8 cellular contexts compared by ENCODE assay signal in the genomic region with DNA sequence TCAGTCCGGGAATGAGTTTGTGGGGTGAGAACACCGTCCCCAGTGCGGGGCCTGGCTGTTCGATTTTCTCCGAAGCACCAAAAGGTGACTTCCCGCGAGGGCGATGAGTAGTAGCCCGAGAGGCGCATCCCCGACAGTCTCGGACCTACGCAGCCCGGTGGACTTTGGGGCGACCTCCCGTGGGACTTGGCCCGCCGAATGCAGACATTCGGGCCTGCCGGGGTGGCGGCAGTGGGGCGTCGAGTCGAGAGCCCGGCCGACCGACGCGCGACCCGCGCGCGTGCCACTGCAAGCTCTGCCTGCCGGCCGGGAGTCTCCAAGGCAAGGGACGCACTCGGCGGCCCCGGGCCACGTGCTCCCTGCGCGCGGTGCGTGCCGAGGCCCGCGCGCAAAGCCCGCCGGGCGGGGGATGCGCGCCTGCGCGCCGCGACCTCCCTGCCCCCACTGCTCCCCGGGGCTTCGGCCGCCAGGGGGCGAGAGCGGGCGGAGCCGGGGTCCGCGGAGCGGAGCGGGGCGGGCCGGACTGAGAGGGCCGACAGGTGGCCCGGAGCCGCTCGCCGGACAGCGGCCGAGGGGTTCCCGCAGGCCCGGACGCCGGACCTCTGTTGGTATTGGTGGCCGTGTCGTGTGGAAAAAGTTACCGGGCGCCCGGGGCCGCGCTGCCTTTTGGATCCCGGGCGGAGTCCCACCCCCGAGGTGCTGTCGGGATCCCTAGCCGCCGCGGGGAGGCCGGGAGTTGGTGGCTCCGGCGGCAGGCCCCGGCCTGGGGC. TPM values are rescaled to one million over a fixed set of nuclear protein-coding genes. Genes with fewer than 3 reads are reported as not detected.
A peak's percentile ranks its signal among the peaks of the same experiment; 100 is the strongest.
DNase-seq lines count a peak whose midpoint lies in the region; ATAC-seq and TF ChIP-seq lines count a peak whose summit lies in the region.

No MANE protein-coding gene starts in this region.

- peak; percentile 83 for TF ChIP-seq CTCF in DND-41 (IDR thresholded peaks at IDR 0.05; ENCODE audit: borderline replicate concordance, extremely low read depth, low read length, poor library complexity, severe bottlenecking)
- TF ChIP-seq CTCF in WI38 (IDR thresholded peaks at IDR 0.05; ENCODE audit: low read depth, low read length) = peak; percentile 46; the same call in 1 of the 2 replicates
- TF ChIP-seq CTCF in cardiac fibroblast (IDR thresholded peaks at IDR 0.05; ENCODE audit: low read depth, low read length) = peak; percentile 39
- TF ChIP-seq CTCF in smooth muscle cell (IDR thresholded peaks at IDR 0.05; ENCODE audit: borderline replicate concordance, insufficient read depth, poor library complexity, severe bottlenecking) = peak; percentile 83

- H3K4me3 ChIP-seq in DND-41 (ENCODE audit: low read depth in 1 of 2, low read length in 2 of 2) (peak overlapping the region; percentile 81 to 87), GM23248 (peak overlapping the region; percentile 77), WI38 (ENCODE audit: low read depth, low read length) (peak overlapping the region; percentile 95), cardiac fibroblast (replicated peaks in 1 of 2; ENCODE audit: low read depth in 2 of 2, low read length in 2 of 2) (peak overlapping the region; percentile 76 to 78), smooth muscle cell (peak overlapping the region; percentile 98)

- DNase-seq in DND-41 (peak; percentile 81), GM23248 (peak; percentile 95), NCI-H1105 (lab: John Stamatoyannopoulos, UW) (peak; percentile 68), cardiac fibroblast (ENCODE audit: low read depth in 2 of 2) (peak; percentile 78 to 88), iris pigment epithelial cell (ENCODE audit: low read depth) (peak; percentile 84), smooth muscle cell (lab: John Stamatoyannopoulos, UW; ENCODE audit: unreplicated experiment) (peak; percentile 74)

- H3K9me2 ChIP-seq in GM23248 (ENCODE audit: insufficient read depth) = no peaks in the 10 kb centered on the region

- H3K36me3 ChIP-seq in DND-41 (ENCODE audit: insufficient read depth, low read length) (peaks cover 65% of the 10 kb centered on the region), GM23248 (ENCODE audit: low read depth) (no peaks in the 10 kb centered on the region), smooth muscle cell (ENCODE audit: low read depth) (no peaks in the 10 kb centered on the region)

- H3K9ac ChIP-seq in DND-41 (ENCODE audit: low read depth, low read length) = peak overlapping the region; percentile 100
- H3K9ac ChIP-seq in GM23248 = peak overlapping the region; percentile 98
- H3K9ac ChIP-seq in smooth muscle cell (ENCODE audit: low read depth) = peak overlapping the region; percentile 98

- in situ Hi-C loops in GM23248 (cut with MboI) = loop anchor here (10.0 kb wide), 1 partner anchor 95 kb away; no protein-coding TSS in a partner anchor

- ATAC-seq in DND-41 (ENCODE audit: insufficient read depth, low read depth) (peak; percentile 19), GM21515 (IDR thresholded peaks at IDR 0.05; ENCODE audit: unreplicated experiment) (no peak)

- H3K9me3 ChIP-seq in DND-41 (ENCODE audit: insufficient read depth, low read length, severe bottlenecking) (no peaks in the 10 kb centered on the region), GM23248 (ENCODE audit: low read depth) (no peaks in the 10 kb centered on the region), smooth muscle cell (replicated peaks; ENCODE audit: low read depth) (no peaks in the 10 kb centered on the region)

- H2AFZ ChIP-seq in DND-41 (ENCODE audit: low read depth, low read length) (no peak overlapping the region), GM23248 (peak overlapping the region; percentile 37; the same call in 1 of the 2 replicates), smooth muscle cell (ENCODE audit: low read depth) (no peak overlapping the region)

- H3K4me1 ChIP-seq in DND-41 (ENCODE audit: insufficient read depth, low read length) (peaks cover 32% of the 10 kb centered on the region), GM23248 (ENCODE audit: insufficient read depth) (peaks cover 14% of the 10 kb centered on the region), smooth muscle cell (ENCODE audit: low read depth) (peaks cover 12% of the 10 kb centered on the region)

- 1 to 2% methylated on average over 72 to 87 of the region's 100 CpGs for WGBS in GM23248 (ENCODE audit: low coverage in 1 of 2, low lambda C conversion rate in 2 of 2, missing lambda C conversion rate in 2 of 2), 2 experiments
- 2% methylated on average over 73 of the region's 100 CpGs for WGBS in smooth muscle cell (ENCODE audit: low lambda C conversion rate)

- H4K20me1 ChIP-seq in DND-41 (ENCODE audit: insufficient read depth, low read length) = peaks cover 59% of the 10 kb centered on the region
- H4K20me1 ChIP-seq in GM23248 (ENCODE audit: insufficient read depth) = no peaks in the 10 kb centered on the region
- peaks cover 67% of the 10 kb centered on the region for H4K20me1 ChIP-seq in smooth muscle cell (ENCODE audit: low read depth)

- peak overlapping the region; percentile 91 for H3K27ac ChIP-seq in DND-41 (ENCODE audit: low read length)
- peak overlapping the region; percentile 92 for H3K27ac ChIP-seq in GM23248
- H3K27ac ChIP-seq in smooth muscle cell (ENCODE audit: low read depth) = peak overlapping the region; percentile 92

- H3K4me2 ChIP-seq in DND-41 (ENCODE audit: insufficient read depth, low read length) (peak overlapping the region; percentile 85), GM23248 (ENCODE audit: unreplicated experiment) (peak overlapping the region; percentile 92), smooth muscle cell (peak overlapping the region; percentile 97)

- H3K27me3 ChIP-seq in DND-41 (ENCODE audit: insufficient read depth, low read length, poor library complexity) (no peaks in the 10 kb centered on the region), GM23248 (replicated peaks; ENCODE audit: insufficient read depth) (no peaks in the 10 kb centered on the region), smooth muscle cell (ENCODE audit: low read depth) (no peaks in the 10 kb centered on the region)

- H3F3A ChIP-seq in GM23248 (ENCODE audit: insufficient read depth) = peaks cover 13% of the 10 kb centered on the region
- peaks cover 33% of the 10 kb centered on the region for H3F3A ChIP-seq in smooth muscle cell (ENCODE audit: low read depth)

- H3K79me2 ChIP-seq in DND-41 (ENCODE audit: insufficient read depth, low read length) (peaks cover 84% of the 10 kb centered on the region), GM23248 (ENCODE audit: insufficient read depth) (peaks cover 48% of the 10 kb centered on the region), smooth muscle cell (ENCODE audit: low read depth) (peaks cover 42% of the 10 kb centered on the region)

RNA-seq across cellular contexts. Expression of a gene that starts 1.8 kb away (rescaled TPM):
- total RNA-seq in GM23248 (2014; rRNA removed; shearing (Covaris generic)) = 301 and 318 TPM in 2 replicates
- 570 and 594 TPM in 2 replicates for polyA plus RNA-seq in GM23248 (2016; fragmentation: Nextera tagmentation; extraction: Ambion mirVana)
- 576 and 655 TPM in 2 replicates for total RNA-seq in smooth muscle cell
- polyA plus RNA-seq in smooth muscle cell = 615 and 653 TPM in 2 replicates
